In genomic region chr1:156750191-156750931, GRCh38 we compare ENCODE assay signal across 6 cellular contexts. TPM values are rescaled to one million over a fixed set of nuclear protein-coding genes. Genes with fewer than 3 reads are reported as not detected.
DNase-seq lines count a peak whose midpoint lies in the region; ATAC-seq and TF ChIP-seq lines count a peak whose summit lies in the region.

No MANE protein-coding gene starts in this region.

- CTCF ChIA-PET in HEK293 (lab: Yijun Ruan, JAX): interaction anchor here (0.6 to 1.3 kb wide), 4 partner anchors 19 to 142 kb away, joined by 3 read pairs; no protein-coding TSS in a partner anchor

- peak overlapping the region; percentile 86 for H3K9ac ChIP-seq in SU-DHL-6 (ENCODE audit: low read length)

- no peak for TF ChIP-seq CTCF in HEK293 (tag by site-specific recombination; IDR thresholded peaks at IDR 0.05)
- no peak for TF ChIP-seq CTCF in SU-DHL-6 (IDR thresholded peaks at IDR 0.05; ENCODE audit: insufficient read depth, low read length, poor library complexity, severe bottlenecking)
- no peak for TF ChIP-seq CTCF in fibroblast of the aortic adventitia (IDR thresholded peaks at IDR 0.05; ENCODE audit: insufficient read depth, low read length)

- H3K9me2 ChIP-seq in SU-DHL-6 (replicated peaks; ENCODE audit: insufficient read depth, low read length): no peaks in the 10 kb centered on the region

- POLR2A ChIA-PET in HEK293 (lab: Yijun Ruan, JAX): interaction anchor here (0.6 to 3.2 kb wide), 5 partner anchors 9 to 21 kb away, joined by 3 to 63 read pairs (median 23); partner anchors contain the start of genes ISG20L2, METTL25B, MRPL24 and PRCC

- peaks cover 11% of the 10 kb centered on the region; the same call in 1 of the 2 replicates for H3K4me1 ChIP-seq in HEK293 (ENCODE audit: control insufficient read depth, insufficient read depth, low read length)

- H3K27me3 ChIP-seq in SU-DHL-6 (ENCODE audit: low read length): no peaks in the 10 kb centered on the region

- H3K27ac ChIP-seq in HEK293 (ENCODE audit: extremely low read depth, low read depth, low read length) (peak overlapping the region; percentile 95), SU-DHL-6 (ENCODE audit: low read depth, low read length) (peak overlapping the region; percentile 88)

- no peak overlapping the region for H2AFZ ChIP-seq in SU-DHL-6 (ENCODE audit: low read depth, low read length, severe bottlenecking)

- ATAC-seq in GM18511 (IDR thresholded peaks at IDR 0.05; ENCODE audit: unreplicated experiment) (no peak), HG03095 (IDR thresholded peaks at IDR 0.05; ENCODE audit: unreplicated experiment) (no peak)

- peaks cover 26% of the 10 kb centered on the region for H3F3A ChIP-seq in SU-DHL-6 (ENCODE audit: insufficient read depth)

- peaks cover 0 to 15% of the 10 kb centered on the region in 2 experiments; a peak in 1 of 3 replicates for H3K36me3 ChIP-seq in HEK293 (ENCODE audit: control insufficient read depth in 2 of 2, insufficient read depth in 1 of 2, low read length in 2 of 2)
- no peaks in the 10 kb centered on the region for H3K36me3 ChIP-seq in SU-DHL-6 (ENCODE audit: low read length)

- no peaks in the 10 kb centered on the region for H3K9me3 ChIP-seq in HEK293 (ENCODE audit: control insufficient read depth, insufficient read depth, low read depth, low read length)
- H3K9me3 ChIP-seq in SU-DHL-6 (ENCODE audit: insufficient read depth, low read length): no peaks in the 10 kb centered on the region

- H3K4me2 ChIP-seq in SU-DHL-6 (ENCODE audit: low read depth, low read length, poor library complexity, severe bottlenecking): peak overlapping the region; percentile 70

- peaks cover 66% of the 10 kb centered on the region for H3K79me2 ChIP-seq in SU-DHL-6 (ENCODE audit: insufficient read depth, low read length)

- no peaks in the 10 kb centered on the region; the same call in 1 of the 2 replicates for H4K20me1 ChIP-seq in SU-DHL-6 (ENCODE audit: low read depth, low read length)

- H3K4me3 ChIP-seq in HEK293 (ENCODE audit: low read depth, low read length) (peak overlapping the region; percentile 87), SU-DHL-6 (ENCODE audit: insufficient read depth, low read length, poor library complexity, severe bottlenecking) (peak overlapping the region; percentile 91), fibroblast of the aortic adventitia (ENCODE audit: low read depth, low read length) (peak overlapping the region; percentile 93)

- DNase-seq in fibroblast of the aortic adventitia (ENCODE audit: low read depth): peak; percentile 23
- DNase-seq in stimulated activated CD8-positive, alpha-beta memory T cell treated with anti-CD3 and anti-CD28 coated beads, Interleukin-12 subunit alpha, Interleukin-12 subunit beta, amount 100 ng/mL, for 4 hours (ENCODE audit: low read depth): peak; percentile 41

TF ChIP-seq in HEK293, 187 proteins besides CTCF, POLR2A, EP300 and RAD21 (continues in another document):
- TF ChIP-seq ZFP41 (tag by site-specific recombination; IDR thresholded peaks at IDR 0.05; ENCODE audit: borderline replicate concordance) (no peak), YY2 (tag by site-specific recombination; IDR thresholded peaks at IDR 0.05) (no peak), ZNF837 (tag by site-specific recombination; IDR thresholded peaks at IDR 0.05) (no peak), ZBTB11 (tag by site-specific recombination; conservative IDR thresholded peaks at IDR 0.05; ENCODE audit: low read depth) (no peak), ZNF239 (tag by site-specific recombination; IDR thresholded peaks at IDR 0.05) (no peak), ZNF433 (tag by site-specific recombination; IDR thresholded peaks at IDR 0.05; ENCODE audit: low read depth) (no peak), ZNF48 (tag by site-specific recombination; IDR thresholded peaks at IDR 0.05) (no peak), HOXD13 (CRISPR knock-in tag; IDR thresholded peaks at IDR 0.05; ENCODE audit: borderline replicate concordance) (no peak), ZNF146 (tag by site-specific recombination; IDR thresholded peaks at IDR 0.05) (no peak), ZBTB20 (tag by site-specific recombination; IDR thresholded peaks at IDR 0.05) (no peak), ZEB2 (tag by site-specific recombination; IDR thresholded peaks at IDR 0.05) (peak; percentile 42; the same call in 1 of the 2 replicates), ZBTB6 (tag by site-specific recombination; IDR thresholded peaks at IDR 0.05) (no peak), KLF17 (tag by site-specific recombination; IDR thresholded peaks at IDR 0.05) (no peak), ZNF404 (tag by site-specific recombination; IDR thresholded peaks at IDR 0.05) (no peak), ZNF121 (tag by site-specific recombination; IDR thresholded peaks at IDR 0.05) (no peak), ZBTB10 (tag by site-specific recombination; IDR thresholded peaks at IDR 0.05) (peak; percentile 52), ZXDB (tag by site-specific recombination; IDR thresholded peaks at IDR 0.05) (no peak; the same call in 1 of the 2 replicates), SCRT1 (tag by site-specific recombination; IDR thresholded peaks at IDR 0.05; ENCODE audit: borderline replicate concordance) (no peak), ZFP37 (tag by site-specific recombination; IDR thresholded peaks at IDR 0.05) (no peak)

RNA-seq across cellular contexts. Expression of gene HDGF, which starts 1.1 kb away (rescaled TPM):
- 146 and 299 TPM in 2 replicates for total RNA-seq in fibroblast of the aortic adventitia (ENCODE audit: low replicate concordance)

RNA-seq across cellular contexts. Expression of gene MRPL24, which starts 9.5 kb away (rescaled TPM):
- 19.0 and 42.8 TPM in 2 replicates for total RNA-seq in fibroblast of the aortic adventitia (ENCODE audit: low replicate concordance)

RNA-seq across cellular contexts. Expression of gene PRCC, which starts 17.0 kb away (rescaled TPM):
- total RNA-seq in fibroblast of the aortic adventitia (ENCODE audit: low replicate concordance): 28.3 and 33.8 TPM in 2 replicates

RNA-seq across cellular contexts. Expression of gene ISG20L2, which starts 21.8 kb away (rescaled TPM):
- 9.9 and 27.4 TPM in 2 replicates for total RNA-seq in fibroblast of the aortic adventitia (ENCODE audit: low replicate concordance)

RNA-seq across cellular contexts. Expression of gene METTL25B, which starts 22.1 kb away (rescaled TPM):
- 4.1 and 10.9 TPM in 2 replicates for total RNA-seq in fibroblast of the aortic adventitia (ENCODE audit: low replicate concordance)
